In genomic region chr15:60961541-60961940, GRCh38 we compare ENCODE assay signal across 27 cellular contexts.
DNase-seq lines count a peak whose midpoint lies in the region; ATAC-seq and TF ChIP-seq lines count a peak whose summit lies in the region.
"Had no signal": no experiment of that assay in that cellular context is flagged by ENCODE, and none has a peak within 500 bp of the region (broad histone marks: within the 10 kb centered on the region; RNA-seq: fewer than 3 reads in every experiment).

No MANE protein-coding gene starts in this region.

- TF ChIP-seq CTCF in nephron (IDR thresholded peaks at IDR 0.05; ENCODE audit: unreplicated experiment in 3 of 3), result no peak
- TF ChIP-seq CTCF in natural killer cell (IDR thresholded peaks at IDR 0.05), result no peak
- no peak for TF ChIP-seq CTCF in brain microvascular endothelial cell (IDR thresholded peaks at IDR 0.05; ENCODE audit: low read depth, low read length, missing control alignments)
- TF ChIP-seq CTCF in gastroesophageal sphincter (IDR thresholded peaks at IDR 0.05), result no peak

- intact Hi-C loops in activated CD4-positive, alpha-beta T cell treated with anti-CD3 and anti-CD28 coated beads, Interleukin-2, amount 10 ng/mL, durations not matched to agents 24 days and 14 days (cut with micrococcal nuclease), result no loop called here
- intact Hi-C loops in natural killer cell (cut with micrococcal nuclease), result no loop called here

- H3K36me3 Mint-ChIP-seq in activated CD4-positive, alpha-beta T cell treated with anti-CD3 and anti-CD28 coated beads, Interleukin-2, amount 10 ng/mL, durations not matched to agents 24 days and 14 days (ENCODE audit: low read depth), result no peaks in the 10 kb centered on the region
- no peaks in the 10 kb centered on the region for H3K36me3 Mint-ChIP-seq in nephron (ENCODE audit: low read depth)
- H3K36me3 Mint-ChIP-seq in natural killer cell, result no peaks in the 10 kb centered on the region
- H3K36me3 Mint-ChIP-seq: CD8-positive, alpha-beta T cell; T-cell had no signal

- H3K4me1 Mint-ChIP-seq in activated CD4-positive, alpha-beta T cell treated with anti-CD3 and anti-CD28 coated beads, Interleukin-2, amount 10 ng/mL, durations not matched to agents 24 days and 14 days, result no peaks in the 10 kb centered on the region
- H3K4me1 Mint-ChIP-seq in nephron (peaks cover 24% of the 10 kb centered on the region), natural killer cell (no peaks in the 10 kb centered on the region)
- H3K4me1 Mint-ChIP-seq: B cell, T-cell had no signal

- peaks cover 16% of the 10 kb centered on the region for H3K27me3 Mint-ChIP-seq in activated CD4-positive, alpha-beta T cell treated with anti-CD3 and anti-CD28 coated beads, Interleukin-2, amount 10 ng/mL, durations not matched to agents 24 days and 14 days
- peaks cover 3% of the 10 kb centered on the region for H3K27me3 Mint-ChIP-seq in nephron (ENCODE audit: low read depth)
- H3K27me3 Mint-ChIP-seq in natural killer cell (ENCODE audit: low read depth in 2 of 2), result peaks cover 12% of the 10 kb centered on the region in 2 donors

- H3K9me3 Mint-ChIP-seq in activated CD4-positive, alpha-beta T cell treated with anti-CD3 and anti-CD28 coated beads, Interleukin-2, amount 10 ng/mL, durations not matched to agents 24 days and 14 days, result peaks cover 4% of the 10 kb centered on the region
- no peaks in the 10 kb centered on the region for H3K9me3 Mint-ChIP-seq in nephron
- H3K9me3 Mint-ChIP-seq in natural killer cell, result no peaks in the 10 kb centered on the region
- H3K9me3 Mint-ChIP-seq: CD8-positive, alpha-beta T cell; GM23338; H9; T-cell had no signal

- H3K4me3 ChIP-seq in brain microvascular endothelial cell (ENCODE audit: low read depth, low read length) (no peak overlapping the region), gastroesophageal sphincter (no peak overlapping the region)
- H3K4me3 ChIP-seq: GM23338, K562, SJCRH30 had no signal

- H3K4me3 Mint-ChIP-seq in activated CD4-positive, alpha-beta T cell treated with anti-CD3 and anti-CD28 coated beads, Interleukin-2, amount 10 ng/mL, durations not matched to agents 24 days and 14 days, result no peak overlapping the region
- no peak overlapping the region for H3K4me3 Mint-ChIP-seq in nephron
- no peak overlapping the region for H3K4me3 Mint-ChIP-seq in natural killer cell
- H3K4me3 Mint-ChIP-seq: B cell; CD8-positive, alpha-beta T cell; GM23338; H9; T-cell had no signal

- no peak overlapping the region for H3K27ac Mint-ChIP-seq in activated CD4-positive, alpha-beta T cell treated with anti-CD3 and anti-CD28 coated beads, Interleukin-2, amount 10 ng/mL, durations not matched to agents 24 days and 14 days
- H3K27ac Mint-ChIP-seq in nephron, result peak overlapping the region in 2 of 3 experiments; percentile 9 to 16
- no peak overlapping the region for H3K27ac Mint-ChIP-seq in natural killer cell
- H3K27ac Mint-ChIP-seq: B cell; CD8-positive, alpha-beta T cell; GM23338; T-cell had no signal

- peaks cover 0 to 23% (median 4%) of the 10 kb centered on the region in 3 donors for H3K4me1 ChIP-seq in gastroesophageal sphincter
- H3K4me1 ChIP-seq: Caco-2 had no signal

- peak; percentile 24 for DNase-seq in activated CD4-positive, alpha-beta T cell treated with anti-CD3 and anti-CD28 coated beads, Interleukin-2, amount 10 ng/mL, durations not matched to agents 24 days and 14 days
- DNase-seq in activated CD4-positive, alpha-beta T cell treated with anti-CD3 and anti-CD28 coated beads for 4 hours, result no peak
- peak; percentile 22 for DNase-seq in NCI-H1092 (lab: John Stamatoyannopoulos, UW)
- DNase-seq in natural killer cell, result no peak
- DNase-seq in brain microvascular endothelial cell, result no peak
- DNase-seq: Caco-2; CD8-positive, alpha-beta T cell; DMS 273 treated with DMSO at 0.1 percent for 48 hours; DND-41; H9; Kasumi-1; NCI-H1417 treated with DMSO at 0.1 percent for 48 hours; NCI-H1694 treated with DMSO at 0.1 percent for 48 hours; NCI-H524; NCI-H748 treated with DMSO at 0.1 percent for 48 hours; NK-92 treated with Interleukin-12 subunit alpha and Interleukin-12 subunit beta, amount 100 ng/mL, for 24 hours; PC-3; SJCRH30; T-cell had no signal

- 44 to 73% methylated on average over 8 to 9 of the region's 9 CpGs for WGBS in gastroesophageal sphincter (ENCODE audit: low coverage in 1 of 2), 2 donors

- TF ChIP-seq POLR2A in gastroesophageal sphincter (IDR thresholded peaks at IDR 0.05), result no peak

- H3K27me3 ChIP-seq in brain microvascular endothelial cell (replicated peaks) (no peaks in the 10 kb centered on the region), gastroesophageal sphincter (no peaks in the 10 kb centered on the region)
- H3K27me3 ChIP-seq: SJCRH30 had no signal

- ATAC-seq in natural killer cell, result no peak
- ATAC-seq in gastroesophageal sphincter, result no peak
- ATAC-seq: CD8-positive, alpha-beta T cell; GM23338; HepG2; K562; PC-3; T-cell had no signal

- H3K36me3 ChIP-seq in brain microvascular endothelial cell (replicated peaks) (no peaks in the 10 kb centered on the region), gastroesophageal sphincter (no peaks in the 10 kb centered on the region)
- H3K36me3 ChIP-seq: SJCRH30 had no signal

- peak overlapping the region; percentile 20 for H3K27ac ChIP-seq in cingulate gyrus (ENCODE audit: low read depth, low read length)
- H3K27ac ChIP-seq in brain microvascular endothelial cell, result no peak overlapping the region
- H3K27ac ChIP-seq in gastroesophageal sphincter, result peak overlapping the region in 2 of 4 donors; percentile 4 to 36
- H3K27ac ChIP-seq: C4-2B, SJCRH30 had no signal

- H3K9me3 ChIP-seq in gastroesophageal sphincter, result no peaks in the 10 kb centered on the region
- H3K9me3 ChIP-seq: Caco-2, SJCRH30 had no signal

- in situ Hi-C loops in brain microvascular endothelial cell (cut with HindIII; ENCODE audit: low pct_ligation_motif_present, low sequenced_read_pairs), result no loop called here

- no peak for TF ChIP-seq EP300 in gastroesophageal sphincter (IDR thresholded peaks at IDR 0.05)

Comparison
In these comparisons a context has a peak if more than half of its experiments do, and no peak if none do; other contexts are left out.
1. DNase-seq: peak in activated CD4-positive, alpha-beta T cell treated with anti-CD3 and anti-CD28 coated beads, Interleukin-2, amount 10 ng/mL, durations not matched to agents 24 days and 14 days (single experiment) and NCI-H1092 (single experiment); none in activated CD4-positive, alpha-beta T cell treated with anti-CD3 and anti-CD28 coated beads for 4 hours (0 of 2), natural killer cell (single experiment) and brain microvascular endothelial cell (single experiment).
2. H3K27ac Mint-ChIP-seq: peak in nephron (2 of 3); none in activated CD4-positive, alpha-beta T cell treated with anti-CD3 and anti-CD28 coated beads, Interleukin-2, amount 10 ng/mL, durations not matched to agents 24 days and 14 days (single experiment) and natural killer cell (0 of 2).